1 cellular context compared by ENCODE assay signal in the genomic region with DNA sequence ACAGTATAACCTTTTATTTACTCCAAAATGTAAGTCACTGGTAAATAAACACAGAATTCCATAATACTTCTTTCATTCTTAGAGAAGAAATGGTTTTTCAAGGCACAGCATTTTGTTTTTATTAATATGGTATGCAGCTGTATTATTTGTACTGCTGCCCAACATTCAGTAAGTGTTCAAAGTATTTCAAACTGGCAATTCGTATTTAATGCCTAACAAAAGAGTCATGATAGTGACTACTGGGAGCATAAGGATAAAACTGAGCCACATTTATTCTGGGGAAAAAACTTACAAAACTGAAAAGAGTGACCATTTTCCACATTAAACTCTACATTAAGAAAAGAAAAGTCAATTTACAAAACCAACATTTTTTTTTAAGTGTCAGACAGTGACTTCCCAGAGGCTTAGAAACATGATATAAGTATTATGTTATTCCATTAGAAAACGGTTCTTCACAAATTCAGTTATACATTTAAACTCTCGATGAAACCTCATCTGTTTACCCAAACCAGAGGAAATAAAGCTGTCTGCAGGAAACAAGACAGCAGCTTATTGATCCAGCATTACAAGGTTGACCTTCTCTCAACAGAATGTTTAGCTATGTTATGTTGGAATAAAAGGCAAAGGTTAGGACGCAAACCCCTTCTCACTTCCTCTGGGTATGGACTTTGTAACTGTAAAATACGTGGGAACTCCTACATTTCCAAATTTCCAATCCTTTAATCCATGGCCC.
A peak's percentile ranks its signal among the peaks of the same experiment; 100 is the strongest.
TF ChIP-seq lines count a peak whose summit lies in the region.

No MANE protein-coding gene starts in this region.

TF ChIP-seq in HepG2, 621 proteins besides CTCF, POLR2A, EP300 and RAD21 (continued from another document and continues in another):
- TF ChIP-seq ZNF703 (CRISPR knock-in tag; IDR thresholded peaks at IDR 0.05; ENCODE audit: borderline replicate concordance) (no peak), GATAD2A (CRISPR knock-in tag; IDR thresholded peaks at IDR 0.05) (peak; percentile 100), REPIN1 (CRISPR knock-in tag; IDR thresholded peaks at IDR 0.05; ENCODE audit: borderline replicate concordance, low read depth) (peak; percentile 70; the same call in 1 of the 2 replicates), SMAD1 (CRISPR knock-in tag; IDR thresholded peaks at IDR 0.05; ENCODE audit: borderline replicate concordance, low read depth) (no peak), ZNF30 (CRISPR knock-in tag; IDR thresholded peaks at IDR 0.05) (no peak), EZH2 (conservative IDR thresholded peaks at IDR 0.05; ENCODE audit: low read depth, low read length) (no peak), ZNF83 (CRISPR knock-in tag; IDR thresholded peaks at IDR 0.05; ENCODE audit: borderline replicate concordance) (no peak), CHD4 (IDR thresholded peaks at IDR 0.05; ENCODE audit: borderline replicate concordance, low read length) (no peak), HNRNPK (IDR thresholded peaks at IDR 0.05; ENCODE audit: low read depth, low read length, poor library complexity, severe bottlenecking) (no peak), MED1 (CRISPR knock-in tag; IDR thresholded peaks at IDR 0.05) (peak; percentile 99), ATRX (CRISPR knock-in tag; IDR thresholded peaks at IDR 0.05; ENCODE audit: borderline replicate concordance) (no peak), ZEB1 (IDR thresholded peaks at IDR 0.05; ENCODE audit: insufficient replicate concordance, low read depth) (peak; percentile 82), HNRNPL (IDR thresholded peaks at IDR 0.05; ENCODE audit: low read depth, low read length) (no peak), HOXA3 (CRISPR knock-in tag; IDR thresholded peaks at IDR 0.05) (peak; percentile 57; the same call in 1 of the 2 replicates), MBD4 (IDR thresholded peaks at IDR 0.05; ENCODE audit: borderline replicate concordance, low read length) (peak; percentile 99), ZNF749 (CRISPR knock-in tag; IDR thresholded peaks at IDR 0.05; ENCODE audit: borderline replicate concordance) (no peak), BHLHE40 (IDR thresholded peaks at IDR 0.05; ENCODE audit: low read length) (no peak), TCF12 (IDR thresholded peaks at IDR 0.05) (no peak), TCF12 (CRISPR knock-in tag; IDR thresholded peaks at IDR 0.05) (peak; percentile 89; the same call in 1 of the 2 replicates), TCF7L2 (IDR thresholded peaks at IDR 0.05; ENCODE audit: low read depth, low read length) (no peak), AKAP8 (CRISPR knock-in tag; IDR thresholded peaks at IDR 0.05) (no peak), ZNF205 (CRISPR knock-in tag; IDR thresholded peaks at IDR 0.05) (peak; percentile 90), ZSCAN20 (CRISPR knock-in tag; IDR thresholded peaks at IDR 0.05; ENCODE audit: borderline replicate concordance) (no peak), KLF16 (CRISPR knock-in tag; IDR thresholded peaks at IDR 0.05) (peak in 1 of 2 experiments; percentile 96; a peak in 2 of 4 replicates), ZNF878 (CRISPR knock-in tag; IDR thresholded peaks at IDR 0.05) (peak; percentile 87; the same call in 1 of the 2 replicates), CAMTA2 (CRISPR knock-in tag; IDR thresholded peaks at IDR 0.05; ENCODE audit: borderline replicate concordance) (no peak), ZNF501 (CRISPR knock-in tag; IDR thresholded peaks at IDR 0.05) (no peak), SMARCC2 (IDR thresholded peaks at IDR 0.05) (0 out of 2 replicates have a peak, but pooled peaks have one; percentile 4), TOE1 (CRISPR knock-in tag; IDR thresholded peaks at IDR 0.05) (peak; percentile 97), RBFOX2 (IDR thresholded peaks at IDR 0.05; ENCODE audit: low read depth, low read length) (no peak), ZFP36L2 (CRISPR knock-in tag; IDR thresholded peaks at IDR 0.05) (no peak), ZNF879 (CRISPR knock-in tag; IDR thresholded peaks at IDR 0.05) (no peak), ZNF468 (CRISPR knock-in tag; IDR thresholded peaks at IDR 0.05) (no peak)
- TF ChIP-seq, protein P1, sequence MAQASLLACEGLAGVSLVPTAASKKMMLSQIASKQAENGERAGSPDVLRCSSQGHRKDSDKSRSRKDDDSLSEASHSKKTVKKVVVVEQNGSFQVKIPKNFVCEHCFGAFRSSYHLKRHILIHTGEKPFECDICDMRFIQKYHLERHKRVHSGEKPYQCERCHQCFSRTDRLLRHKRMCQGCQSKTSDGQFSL (CRISPR knock-in tag; IDR thresholded peaks at IDR 0.05), result no peak
- TF ChIP-seq, protein P2, sequence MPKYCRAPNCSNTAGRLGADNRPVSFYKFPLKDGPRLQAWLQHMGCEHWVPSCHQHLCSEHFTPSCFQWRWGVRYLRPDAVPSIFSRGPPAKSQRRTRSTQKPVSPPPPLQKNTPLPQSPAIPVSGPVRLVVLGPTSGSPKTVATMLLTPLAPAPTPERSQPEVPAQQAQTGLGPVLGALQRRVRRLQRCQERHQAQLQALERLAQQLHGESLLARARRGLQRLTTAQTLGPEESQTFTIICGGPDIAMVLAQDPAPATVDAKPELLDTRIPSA (CRISPR knock-in tag; IDR thresholded peaks at IDR 0.05; ENCODE audit: borderline replicate concordance), result no peak
- TF ChIP-seq, protein P3, sequence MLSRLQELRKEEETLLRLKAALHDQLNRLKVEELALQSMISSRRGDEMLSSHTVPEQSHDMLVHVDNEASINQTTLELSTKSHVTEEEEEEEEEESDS (CRISPR knock-in tag; IDR thresholded peaks at IDR 0.05; ENCODE audit: borderline replicate concordance), result no peak
- TF ChIP-seq, protein P4, sequence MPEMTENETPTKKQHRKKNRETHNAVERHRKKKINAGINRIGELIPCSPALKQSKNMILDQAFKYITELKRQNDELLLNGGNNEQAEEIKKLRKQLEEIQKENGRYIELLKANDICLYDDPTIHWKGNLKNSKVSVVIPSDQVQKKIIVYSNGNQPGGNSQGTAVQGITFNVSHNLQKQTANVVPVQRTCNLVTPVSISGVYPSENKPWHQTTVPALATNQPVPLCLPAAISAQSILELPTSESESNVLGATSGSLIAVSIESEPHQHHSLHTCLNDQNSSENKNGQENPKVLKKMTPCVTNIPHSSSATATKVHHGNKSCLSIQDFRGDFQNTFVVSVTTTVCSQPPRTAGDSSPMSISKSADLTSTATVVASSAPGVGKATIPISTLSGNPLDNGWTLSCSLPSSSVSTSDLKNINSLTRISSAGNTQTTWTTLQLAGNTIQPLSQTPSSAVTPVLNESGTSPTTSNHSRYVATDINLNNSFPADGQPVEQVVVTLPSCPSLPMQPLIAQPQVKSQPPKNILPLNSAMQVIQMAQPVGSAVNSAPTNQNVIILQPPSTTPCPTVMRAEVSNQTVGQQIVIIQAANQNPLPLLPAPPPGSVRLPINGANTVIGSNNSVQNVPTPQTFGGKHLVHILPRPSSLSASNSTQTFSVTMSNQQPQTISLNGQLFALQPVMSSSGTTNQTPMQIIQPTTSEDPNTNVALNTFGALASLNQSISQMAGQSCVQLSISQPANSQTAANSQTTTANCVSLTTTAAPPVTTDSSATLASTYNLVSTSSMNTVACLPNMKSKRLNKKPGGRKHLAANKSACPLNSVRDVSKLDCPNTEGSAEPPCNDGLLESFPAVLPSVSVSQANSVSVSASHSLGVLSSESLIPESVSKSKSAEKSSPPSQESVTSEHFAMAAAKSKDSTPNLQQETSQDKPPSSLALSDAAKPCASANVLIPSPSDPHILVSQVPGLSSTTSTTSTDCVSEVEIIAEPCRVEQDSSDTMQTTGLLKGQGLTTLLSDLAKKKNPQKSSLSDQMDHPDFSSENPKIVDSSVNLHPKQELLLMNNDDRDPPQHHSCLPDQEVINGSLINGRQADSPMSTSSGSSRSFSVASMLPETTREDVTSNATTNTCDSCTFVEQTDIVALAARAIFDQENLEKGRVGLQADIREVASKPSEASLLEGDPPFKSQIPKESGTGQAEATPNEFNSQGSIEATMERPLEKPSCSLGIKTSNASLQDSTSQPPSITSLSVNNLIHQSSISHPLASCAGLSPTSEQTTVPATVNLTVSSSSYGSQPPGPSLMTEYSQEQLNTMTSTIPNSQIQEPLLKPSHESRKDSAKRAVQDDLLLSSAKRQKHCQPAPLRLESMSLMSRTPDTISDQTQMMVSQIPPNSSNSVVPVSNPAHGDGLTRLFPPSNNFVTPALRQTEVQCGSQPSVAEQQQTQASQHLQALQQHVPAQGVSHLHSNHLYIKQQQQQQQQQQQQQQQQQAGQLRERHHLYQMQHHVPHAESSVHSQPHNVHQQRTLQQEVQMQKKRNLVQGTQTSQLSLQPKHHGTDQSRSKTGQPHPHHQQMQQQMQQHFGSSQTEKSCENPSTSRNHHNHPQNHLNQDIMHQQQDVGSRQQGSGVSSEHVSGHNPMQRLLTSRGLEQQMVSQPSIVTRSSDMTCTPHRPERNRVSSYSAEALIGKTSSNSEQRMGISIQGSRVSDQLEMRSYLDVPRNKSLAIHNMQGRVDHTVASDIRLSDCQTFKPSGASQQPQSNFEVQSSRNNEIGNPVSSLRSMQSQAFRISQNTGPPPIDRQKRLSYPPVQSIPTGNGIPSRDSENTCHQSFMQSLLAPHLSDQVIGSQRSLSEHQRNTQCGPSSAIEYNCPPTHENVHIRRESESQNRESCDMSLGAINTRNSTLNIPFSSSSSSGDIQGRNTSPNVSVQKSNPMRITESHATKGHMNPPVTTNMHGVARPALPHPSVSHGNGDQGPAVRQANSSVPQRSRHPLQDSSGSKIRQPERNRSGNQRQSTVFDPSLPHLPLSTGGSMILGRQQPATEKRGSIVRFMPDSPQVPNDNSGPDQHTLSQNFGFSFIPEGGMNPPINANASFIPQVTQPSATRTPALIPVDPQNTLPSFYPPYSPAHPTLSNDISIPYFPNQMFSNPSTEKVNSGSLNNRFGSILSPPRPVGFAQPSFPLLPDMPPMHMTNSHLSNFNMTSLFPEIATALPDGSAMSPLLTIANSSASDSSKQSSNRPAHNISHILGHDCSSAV (CRISPR knock-in tag; IDR thresholded peaks at IDR 0.05; ENCODE audit: borderline replicate concordance), result no peak; the same call in 1 of the 2 replicates
- TF ChIP-seq, protein P5, sequence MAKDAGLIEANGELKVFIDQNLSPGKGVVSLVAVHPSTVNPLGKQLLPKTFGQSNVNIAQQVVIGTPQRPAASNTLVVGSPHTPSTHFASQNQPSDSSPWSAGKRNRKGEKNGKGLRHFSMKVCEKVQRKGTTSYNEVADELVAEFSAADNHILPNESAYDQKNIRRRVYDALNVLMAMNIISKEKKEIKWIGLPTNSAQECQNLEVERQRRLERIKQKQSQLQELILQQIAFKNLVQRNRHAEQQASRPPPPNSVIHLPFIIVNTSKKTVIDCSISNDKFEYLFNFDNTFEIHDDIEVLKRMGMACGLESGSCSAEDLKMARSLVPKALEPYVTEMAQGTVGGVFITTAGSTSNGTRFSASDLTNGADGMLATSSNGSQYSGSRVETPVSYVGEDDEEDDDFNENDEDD (CRISPR knock-in tag; IDR thresholded peaks at IDR 0.05; ENCODE audit: borderline replicate concordance), result peak; percentile 23; the same call in 1 of the 2 replicates
- TF ChIP-seq, protein P6, sequence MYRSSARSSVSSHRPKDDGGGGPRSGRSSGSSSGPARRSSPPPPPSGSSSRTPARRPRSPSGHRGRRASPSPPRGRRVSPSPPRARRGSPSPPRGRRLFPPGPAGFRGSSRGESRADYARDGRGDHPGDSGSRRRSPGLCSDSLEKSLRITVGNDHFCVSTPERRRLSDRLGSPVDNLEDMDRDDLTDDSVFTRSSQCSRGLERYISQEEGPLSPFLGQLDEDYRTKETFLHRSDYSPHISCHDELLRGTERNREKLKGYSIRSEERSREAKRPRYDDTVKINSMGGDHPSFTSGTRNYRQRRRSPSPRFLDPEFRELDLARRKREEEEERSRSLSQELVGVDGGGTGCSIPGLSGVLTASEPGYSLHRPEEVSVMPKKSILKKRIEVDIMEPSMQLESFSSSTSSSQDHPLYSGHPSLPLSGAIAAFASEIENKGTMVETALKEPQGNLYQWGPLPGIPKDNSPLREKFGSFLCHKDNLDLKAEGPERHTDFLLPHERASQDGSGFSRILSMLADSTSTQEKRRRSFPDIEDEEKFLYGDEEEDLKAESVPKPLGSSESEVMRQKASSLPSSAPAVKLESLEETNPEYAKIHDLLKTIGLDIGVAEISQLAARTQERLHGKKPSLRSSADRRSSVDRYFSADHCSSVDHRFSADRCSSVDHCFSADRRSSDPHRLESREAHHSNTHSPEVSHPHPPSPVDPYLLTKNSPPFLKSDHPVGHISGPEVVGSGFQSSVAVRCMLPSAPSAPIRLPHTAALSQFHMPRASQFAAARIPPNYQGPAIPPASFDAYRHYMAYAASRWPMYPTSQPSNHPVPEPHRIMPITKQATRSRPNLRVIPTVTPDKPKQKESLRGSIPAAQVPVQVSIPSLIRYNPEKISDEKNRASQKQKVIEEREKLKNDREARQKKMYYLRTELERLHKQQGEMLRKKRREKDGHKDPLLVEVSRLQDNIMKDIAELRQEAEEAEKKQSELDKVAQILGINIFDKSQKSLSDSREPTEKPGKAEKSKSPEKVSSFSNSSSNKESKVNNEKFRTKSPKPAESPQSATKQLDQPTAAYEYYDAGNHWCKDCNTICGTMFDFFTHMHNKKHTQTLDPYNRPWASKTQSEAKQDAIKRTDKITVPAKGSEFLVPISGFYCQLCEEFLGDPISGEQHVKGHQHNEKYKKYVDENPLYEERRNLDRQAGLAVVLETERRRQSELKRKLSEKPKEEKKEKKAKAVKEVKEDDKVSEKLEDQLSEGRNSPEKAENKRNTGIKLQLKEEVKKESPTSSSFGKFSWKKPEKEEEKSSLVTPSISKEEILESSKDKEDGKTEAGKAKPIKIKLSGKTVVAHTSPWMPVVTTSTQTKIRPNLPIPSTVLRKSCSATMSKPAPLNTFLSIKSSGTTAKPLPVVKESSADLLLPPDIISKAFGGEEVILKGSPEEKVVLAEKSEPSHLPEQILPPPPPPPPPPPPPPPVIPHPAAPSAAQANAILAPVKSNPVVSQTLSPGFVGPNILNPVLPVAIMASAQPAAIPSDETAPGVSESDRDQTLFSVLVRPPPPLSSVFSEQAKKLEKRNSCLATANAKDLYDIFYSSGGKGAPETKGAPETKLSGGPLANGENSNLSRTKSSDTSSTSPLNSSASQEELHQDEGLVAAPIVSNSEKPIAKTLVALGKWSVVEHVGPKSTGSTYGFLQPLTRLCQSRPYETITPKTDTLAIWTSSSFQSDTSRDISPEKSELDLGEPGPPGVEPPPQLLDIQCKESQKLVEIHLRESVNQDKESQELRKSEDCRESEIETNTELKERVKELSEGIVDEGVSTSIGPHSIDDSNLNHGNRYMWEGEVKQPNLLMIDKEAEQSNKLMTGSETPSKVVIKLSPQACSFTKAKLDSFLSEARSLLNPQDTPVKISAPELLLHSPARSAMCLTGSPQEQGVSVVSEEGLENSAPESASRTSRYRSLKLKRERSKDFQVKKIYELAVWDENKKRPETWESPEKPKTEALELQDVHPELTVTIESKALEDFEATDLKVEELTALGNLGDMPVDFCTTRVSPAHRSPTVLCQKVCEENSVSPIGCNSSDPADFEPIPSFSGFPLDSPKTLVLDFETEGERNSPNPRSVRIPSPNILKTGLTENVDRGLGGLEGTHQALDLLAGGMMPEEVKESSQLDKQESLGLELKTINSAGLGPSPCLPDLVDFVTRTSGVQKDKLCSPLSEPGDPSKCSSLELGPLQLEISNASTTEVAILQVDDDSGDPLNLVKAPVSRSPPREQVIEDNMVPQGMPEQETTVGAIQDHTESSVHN (CRISPR knock-in tag; IDR thresholded peaks at IDR 0.05), result no peak
